In the genomic region with DNA sequence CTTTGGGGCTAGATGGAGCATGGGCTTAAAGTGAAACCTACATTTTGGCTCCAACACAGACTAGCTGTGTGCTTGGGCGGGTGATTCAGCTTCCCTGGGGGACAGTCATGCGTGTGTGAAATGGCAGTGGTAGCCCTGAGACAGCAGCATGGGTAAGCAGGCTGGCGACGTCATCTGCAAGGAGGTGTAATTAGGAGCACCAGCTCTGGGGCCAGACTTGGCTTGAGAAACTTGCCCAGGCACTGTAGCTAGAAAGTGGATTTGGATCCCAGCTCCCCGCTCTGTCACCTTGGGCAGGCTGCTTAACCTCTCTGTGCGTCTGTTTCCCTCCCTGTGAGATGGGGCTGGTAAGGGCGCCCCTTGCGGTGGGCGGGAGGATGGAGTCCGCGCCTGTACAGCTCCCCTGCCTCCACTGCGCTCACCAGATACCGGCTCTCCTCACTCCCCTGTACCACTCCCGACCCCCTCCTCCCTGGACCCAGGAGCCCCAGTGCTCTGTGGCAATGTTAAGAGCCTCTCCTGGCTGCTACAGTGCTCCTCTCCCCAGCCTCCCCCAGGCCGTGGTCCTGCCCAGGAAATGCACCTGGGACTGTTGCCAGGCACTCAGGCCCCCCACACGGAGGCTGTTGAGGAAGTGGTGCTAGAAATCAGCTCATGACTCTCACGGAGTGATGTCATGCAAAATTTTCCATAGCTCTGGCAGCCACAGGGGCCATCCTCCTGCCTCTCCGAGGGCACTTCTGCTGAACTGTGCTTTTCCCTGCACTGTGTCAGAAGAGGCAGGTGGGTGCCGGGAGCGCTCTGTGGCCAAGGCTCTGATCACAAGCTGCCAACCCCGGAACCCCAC, we compare ENCODE assay signal across 8 cellular contexts. TPM values are rescaled to one million over a fixed set of nuclear protein-coding genes. Genes with fewer than 3 reads are reported as not detected.
DNase-seq lines count a peak whose midpoint lies in the region; TF ChIP-seq lines count a peak whose summit lies in the region.

No MANE protein-coding gene starts in this region.

- H3F3A ChIP-seq in SU-DHL-6 (ENCODE audit: insufficient read depth), result no peaks in the 10 kb centered on the region

- no peaks in the 10 kb centered on the region for H3K9me2 ChIP-seq in SU-DHL-6 (replicated peaks; ENCODE audit: insufficient read depth, low read length)

- H3K4me1 ChIP-seq in left ventricle myocardium inferior, result peaks cover 47% of the 10 kb centered on the region

- H2AFZ ChIP-seq in SU-DHL-6 (ENCODE audit: low read depth, low read length, severe bottlenecking), result no peak overlapping the region

- no peaks in the 10 kb centered on the region for H3K36me3 ChIP-seq in SU-DHL-6 (ENCODE audit: low read length)
- no peaks in the 10 kb centered on the region for H3K36me3 ChIP-seq in left ventricle myocardium inferior

- H3K27me3 ChIP-seq in SU-DHL-6 (ENCODE audit: low read length), result no peaks in the 10 kb centered on the region
- no peaks in the 10 kb centered on the region for H3K27me3 ChIP-seq in left ventricle myocardium inferior (ENCODE audit: low read depth)

- H3K9me3 ChIP-seq in SU-DHL-6 (ENCODE audit: insufficient read depth, low read length), result no peaks in the 10 kb centered on the region
- no peaks in the 10 kb centered on the region for H3K9me3 ChIP-seq in left ventricle myocardium inferior (replicated peaks)

- H3K27ac ChIP-seq in SU-DHL-6 (ENCODE audit: low read depth, low read length) (no peak overlapping the region), left ventricle myocardium inferior (replicated peaks) (peak overlapping the region; percentile 80), skin epidermis (peak overlapping the region; percentile 0 to 88 (median 71))

- TF ChIP-seq CTCF in SU-DHL-6 (IDR thresholded peaks at IDR 0.05; ENCODE audit: insufficient read depth, low read length, poor library complexity, severe bottlenecking) (peak; percentile 85), left ventricle myocardium inferior (IDR thresholded peaks at IDR 0.05; ENCODE audit: borderline replicate concordance) (peak; percentile 68)

- H3K4me3 ChIP-seq in SU-DHL-6 (ENCODE audit: insufficient read depth, low read length, poor library complexity, severe bottlenecking) (no peak overlapping the region), left ventricle myocardium inferior (peak overlapping the region; percentile 48), skin epidermis (peak overlapping the region in 2 of 7 experiments; percentile 9 to 11)

- DNase-seq in GDM1 (lab: John Stamatoyannopoulos, UW), result peak; percentile 95
- DNase-seq in GOT3 (lab: John Stamatoyannopoulos, UW), result peak; percentile 81
- peak; percentile 79 for DNase-seq in LoVo (ENCODE audit: low spot score)
- peak; percentile 61 for DNase-seq in activated naive CD8-positive, alpha-beta T cell treated with anti-CD3 and anti-CD28 coated beads, Interleukin-2, amount 50 U/mL, for 16 hours (ENCODE audit: low read depth, low spot score)
- peak; percentile 80 for DNase-seq in left ventricle myocardium inferior
- DNase-seq in inferior parietal cortex (ENCODE audit: extremely low spot score), result no peak

- no peak overlapping the region for H3K4me2 ChIP-seq in SU-DHL-6 (ENCODE audit: low read depth, low read length, poor library complexity, severe bottlenecking)

- no peak overlapping the region for H3K9ac ChIP-seq in SU-DHL-6 (ENCODE audit: low read length)

- no peaks in the 10 kb centered on the region for H3K79me2 ChIP-seq in SU-DHL-6 (ENCODE audit: insufficient read depth, low read length)

- H4K20me1 ChIP-seq in SU-DHL-6 (ENCODE audit: low read depth, low read length), result no peaks in the 10 kb centered on the region

- intact Hi-C loops in left ventricle myocardium inferior (cut with micrococcal nuclease), result no loop called here

RNA-seq across cellular contexts. Expression of a gene that starts 44.6 kb away (rescaled TPM):
- 12.3 TPM for total RNA-seq in left ventricle myocardium inferior
